Comparison of ENCODE assay signal across 15 cellular contexts in genomic region chr11:13206086-13206640, GRCh38.
A peak's percentile ranks its signal among the peaks of the same experiment; 100 is the strongest.
DNase-seq lines count a peak whose midpoint lies in the region; ATAC-seq and TF ChIP-seq lines count a peak whose summit lies in the region.
"Had no signal": no experiment of that assay in that cellular context is flagged by ENCODE, and none has a peak within 500 bp of the region (broad histone marks: within the 10 kb centered on the region; RNA-seq: fewer than 3 reads in every experiment).

No MANE protein-coding gene starts in this region.

- POLR2A ChIA-PET in activated CD4-positive, alpha-beta T cell treated with anti-CD3 and anti-CD28 coated beads for 36 hours (lab: Charles Lee): no interaction called here

- in situ Hi-C loops in gastrocnemius medialis (cut with MboI; ENCODE audit: low sequenced_read_pairs in 4 of 4): loop anchor here in 1 of 4 donors (5.0 kb wide), 1 partner anchor 136 kb away; no protein-coding TSS in a partner anchor

- H4K8ac ChIP-seq in neuronal stem cell (ENCODE audit: low read depth, low read length): no peak overlapping the region

- H3K4me3 ChIP-seq in neuronal stem cell (ENCODE audit: low read length in 2 of 2): no peak overlapping the region
- H3K4me3 ChIP-seq in gastrocnemius medialis: no peak overlapping the region
- H3K4me3 ChIP-seq: lower lobe of right lung had no signal

- no peaks in the 10 kb centered on the region for H3K9me3 Mint-ChIP-seq in activated CD4-positive, alpha-beta T cell treated with anti-CD3 and anti-CD28 coated beads for 36 hours (ENCODE audit: low read depth)
- no peaks in the 10 kb centered on the region for H3K9me3 Mint-ChIP-seq in T-helper 1 cell treated with Interleukin-12 subunit alpha and Interleukin-12 subunit beta and Interleukin-4 antibody, amounts not matched to agents 30 μg/mL and 1 μg/mL, for 36 hours

- H3K9me3 ChIP-seq in neuronal stem cell (replicated peaks in 1 of 2; ENCODE audit: control insufficient read depth in 2 of 2, insufficient read depth in 1 of 2, low read depth in 1 of 2, low read length in 2 of 2) (peaks cover 0 to 3% of the 10 kb centered on the region in 2 donors), gastrocnemius medialis (no peaks in the 10 kb centered on the region)
- H3K9me3 ChIP-seq: neutrophil had no signal

- H3K4me1 Mint-ChIP-seq in activated CD4-positive, alpha-beta T cell treated with anti-CD3 and anti-CD28 coated beads for 36 hours: peaks cover 41% of the 10 kb centered on the region
- H3K4me1 Mint-ChIP-seq in T-helper 1 cell treated with Interleukin-12 subunit alpha and Interleukin-12 subunit beta and Interleukin-4 antibody, amounts not matched to agents 30 μg/mL and 1 μg/mL, for 36 hours (ENCODE audit: low read depth): peaks cover 32% of the 10 kb centered on the region

- H3K27me3 ChIP-seq in neuronal stem cell (ENCODE audit: control insufficient read depth in 3 of 3, insufficient read depth in 3 of 3, low read depth in 1 of 3, low read length in 3 of 3) (no peaks in the 10 kb centered on the region), gastrocnemius medialis (no peaks in the 10 kb centered on the region)
- H3K27me3 ChIP-seq: neutrophil had no signal

- no peak overlapping the region for H2BK120ac ChIP-seq in neuronal stem cell (ENCODE audit: low read depth, low read length)

- H3K4ac ChIP-seq in neuronal stem cell (ENCODE audit: low read length): no peak overlapping the region

- H2BK12ac ChIP-seq in neuronal stem cell (ENCODE audit: low read length): no peak overlapping the region

- H2BK5ac ChIP-seq in neuronal stem cell (ENCODE audit: low read length): no peak overlapping the region

- no peak overlapping the region for H3K14ac ChIP-seq in neuronal stem cell (ENCODE audit: low read length)

- ATAC-seq in activated CD4-positive, alpha-beta T cell treated with anti-CD3 and anti-CD28 coated beads for 36 hours: peak; percentile 50
- peak; percentile 29 for ATAC-seq in GM21529 (IDR thresholded peaks at IDR 0.05; ENCODE audit: unreplicated experiment)
- no peak for ATAC-seq in gastrocnemius medialis
- no peak for ATAC-seq in sciatic nerve
- ATAC-seq: Panc1 had no signal

- no peak overlapping the region for H3K9ac ChIP-seq in neuronal stem cell (ENCODE audit: low read depth, low read length, poor library complexity)

- TF ChIP-seq CTCF in gastrocnemius medialis (IDR thresholded peaks at IDR 0.05 in 4 of 5, conservative IDR thresholded peaks at IDR 0.05 in 1 of 5): no peak

- TF ChIP-seq POLR2A in gastrocnemius medialis (IDR thresholded peaks at IDR 0.05): no peak

- no peak overlapping the region for H3K27ac ChIP-seq in neuronal stem cell (replicated peaks; ENCODE audit: low read length)
- no peak overlapping the region for H3K27ac ChIP-seq in gastrocnemius medialis
- H3K27ac ChIP-seq: lower lobe of right lung, neutrophil had no signal

- H2AFZ ChIP-seq in neuronal stem cell (ENCODE audit: low read length): peak overlapping the region; percentile 85

- CTCF ChIA-PET in activated CD4-positive, alpha-beta T cell treated with anti-CD3 and anti-CD28 coated beads for 36 hours (lab: Charles Lee): interaction anchor here (0.6 to 1.4 kb wide), 4 partner anchors 22 to 871 kb away, joined by 3 to 6 read pairs (median 4); no protein-coding TSS in a partner anchor

- no peak overlapping the region for H3K4me3 Mint-ChIP-seq in activated CD4-positive, alpha-beta T cell treated with anti-CD3 and anti-CD28 coated beads for 36 hours
- H3K4me3 Mint-ChIP-seq in T-helper 1 cell treated with Interleukin-12 subunit alpha and Interleukin-12 subunit beta and Interleukin-4 antibody, amounts not matched to agents 30 μg/mL and 1 μg/mL, for 36 hours: no peak overlapping the region

- H3K18ac ChIP-seq in neuronal stem cell (ENCODE audit: low read length): no peak overlapping the region

- WGBS in neuronal stem cell (ENCODE audit: extremely low coverage in 2 of 2, insufficient read length in 2 of 2, insufficient replicate concordance in 1 of 2), 2 donors: no CpG with 5 or more reads among the region's 6 CpGs

- H3K4me2 ChIP-seq in neuronal stem cell (ENCODE audit: insufficient read depth, low read length, poor library complexity, severe bottlenecking): no peak overlapping the region

- no peak overlapping the region for H3K27ac Mint-ChIP-seq in activated CD4-positive, alpha-beta T cell treated with anti-CD3 and anti-CD28 coated beads for 36 hours
- peak overlapping the region; percentile 2 for H3K27ac Mint-ChIP-seq in T-helper 1 cell treated with Interleukin-12 subunit alpha and Interleukin-12 subunit beta and Interleukin-4 antibody, amounts not matched to agents 30 μg/mL and 1 μg/mL, for 36 hours

- H2BK15ac ChIP-seq in neuronal stem cell (ENCODE audit: low read length): no peak overlapping the region

- peaks cover 17 to 41% of the 10 kb centered on the region in 2 donors for H3K4me1 ChIP-seq in neuronal stem cell (ENCODE audit: control insufficient read depth in 2 of 2, insufficient read depth in 1 of 2, low read depth in 1 of 2, low read length in 2 of 2)
- no peaks in the 10 kb centered on the region for H3K4me1 ChIP-seq in gastrocnemius medialis

- intact Hi-C loops in activated CD4-positive, alpha-beta T cell treated with anti-CD3 and anti-CD28 coated beads for 36 hours (cut with DNase I, micrococcal nuclease): loop anchor here in 1 of 2 experiments (5.0 kb wide), 2 partner anchors 81 to 256 kb away; partner anchors contain the start of gene BTBD10
- intact Hi-C loops in gastrocnemius medialis (cut with DNase I; ENCODE audit: low total_unique reads): no loop called here
- intact Hi-C loops in sciatic nerve (cut with DNase I): no loop called here

- H3K36me3 ChIP-seq in neuronal stem cell (replicated peaks in 1 of 2; ENCODE audit: control insufficient read depth in 2 of 2, insufficient read depth in 2 of 2, low read length in 2 of 2) (no peaks in the 10 kb centered on the region), gastrocnemius medialis (no peaks in the 10 kb centered on the region)
- H3K36me3 ChIP-seq: lower lobe of right lung, neutrophil had no signal

- H2AK5ac ChIP-seq in neuronal stem cell (ENCODE audit: low read depth, low read length): no peak overlapping the region

- DNase-seq in activated CD4-positive, alpha-beta T cell treated with anti-CD3 and anti-CD28 coated beads for 36 hours: no peak
- no peak for DNase-seq in activated CD4-positive, alpha-beta T cell treated with anti-CD3 and anti-CD28 coated beads, Interleukin-2, amount 50 U/mL, for 4 hours
- DNase-seq in neuronal stem cell (ENCODE audit: low spot score): no peak
- DNase-seq in gastrocnemius medialis: no peak
- DNase-seq in NCI-H524 (lab: John Stamatoyannopoulos, UW): no peak
- DNase-seq in sciatic nerve (ENCODE audit: low spot score): no peak
- DNase-seq: activated gamma-delta T cell, foreskin melanocyte, lower lobe of right lung, NCI-H1417 treated with DMSO at 0.1 percent for 48 hours, NCI-H446 treated with DMSO at 0.1 percent for 48 hours had no signal

- no peaks in the 10 kb centered on the region for H3K79me1 ChIP-seq in neuronal stem cell (ENCODE audit: low read depth, low read length)

- H3K23ac ChIP-seq in neuronal stem cell (ENCODE audit: low read depth, low read length, poor library complexity): no peak overlapping the region

- no peak overlapping the region for H4K91ac ChIP-seq in neuronal stem cell (ENCODE audit: low read depth, low read length, poor library complexity)

- no peaks in the 10 kb centered on the region for H3K36me3 Mint-ChIP-seq in activated CD4-positive, alpha-beta T cell treated with anti-CD3 and anti-CD28 coated beads for 36 hours (ENCODE audit: low read depth)
- H3K36me3 Mint-ChIP-seq in T-helper 1 cell treated with Interleukin-12 subunit alpha and Interleukin-12 subunit beta and Interleukin-4 antibody, amounts not matched to agents 30 μg/mL and 1 μg/mL, for 36 hours (ENCODE audit: low read depth): no peaks in the 10 kb centered on the region

- no peaks in the 10 kb centered on the region for H3K27me3 Mint-ChIP-seq in activated CD4-positive, alpha-beta T cell treated with anti-CD3 and anti-CD28 coated beads for 36 hours
- H3K27me3 Mint-ChIP-seq in T-helper 1 cell treated with Interleukin-12 subunit alpha and Interleukin-12 subunit beta and Interleukin-4 antibody, amounts not matched to agents 30 μg/mL and 1 μg/mL, for 36 hours (ENCODE audit: low read depth): no peaks in the 10 kb centered on the region

Comparison
In these comparisons a context has a peak if more than half of its experiments do, and no peak if none do; other contexts are left out.
1. ATAC-seq: peak in activated CD4-positive, alpha-beta T cell treated with anti-CD3 and anti-CD28 coated beads for 36 hours (single experiment) and GM21529 (single experiment); none in gastrocnemius medialis (0 of 2) and sciatic nerve (single experiment).